ENCODE assay signal across 8 cellular contexts in the genomic region with DNA sequence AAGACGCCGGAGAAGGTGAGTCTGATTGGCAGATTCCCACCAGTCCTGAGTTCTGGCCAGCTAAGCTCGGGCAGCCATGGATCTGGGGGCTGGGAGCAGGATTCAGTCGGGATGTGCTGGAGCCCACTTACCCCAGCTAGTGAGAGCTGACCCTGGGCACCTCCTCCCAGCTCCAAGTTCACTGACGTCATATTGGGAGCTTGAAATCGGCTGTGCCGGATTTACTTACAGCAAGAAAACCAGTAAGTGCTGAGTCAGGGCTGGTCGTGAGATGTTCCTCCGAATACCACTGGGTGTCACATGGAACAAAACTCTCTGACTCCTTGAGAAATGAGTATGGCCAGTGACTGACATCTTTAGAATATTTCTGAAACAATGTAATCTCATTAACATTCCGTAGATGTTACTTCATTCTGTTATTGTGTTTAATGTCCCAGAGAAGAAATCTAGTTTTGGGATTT.
DNase-seq lines count a peak whose midpoint lies in the region; ATAC-seq, FAIRE-seq and TF ChIP-seq lines count a peak whose summit lies in the region.

No MANE protein-coding gene starts in this region.

- H2AFZ ChIP-seq in ACC112 (ENCODE audit: low read length, unreplicated experiment): no peak overlapping the region

- no peaks in the 10 kb centered on the region for H3K27me3 ChIP-seq in ACC112 (ENCODE audit: insufficient read depth, low read length)

- peak overlapping the region; percentile 47; the same call in 1 of the 2 replicates for H3K27ac ChIP-seq in ACC112 (ENCODE audit: low read depth, low read length)

- no peak for ATAC-seq in GM19023 (IDR thresholded peaks at IDR 0.05; ENCODE audit: unreplicated experiment)
- no peak for ATAC-seq in activated T-cell treated with anti-CD3 and anti-CD28 coated beads, Interleukin-2, amount 50 U/mL, for 4 hours

- peak overlapping the region; percentile 54 for H3K27ac Mint-ChIP-seq in type B pancreatic cell

- H3K4me3 ChIP-seq in ACC112 (ENCODE audit: low read depth, low read length) (no peak overlapping the region), astrocyte of the spinal cord (ENCODE audit: low read depth, low read length) (no peak overlapping the region)

- no peaks in the 10 kb centered on the region for H3K36me3 ChIP-seq in ACC112 (ENCODE audit: insufficient read depth, low read length)

- peaks cover 5% of the 10 kb centered on the region for H3K9me3 Mint-ChIP-seq in type B pancreatic cell
- no peaks in the 10 kb centered on the region for H3K9me3 Mint-ChIP-seq in activated T-cell treated with anti-CD3 and anti-CD28 coated beads, Interleukin-2, amount 50 U/mL, for 4 hours

- in situ Hi-C loops in astrocyte of the spinal cord (cut with HindIII; ENCODE audit: low sequenced_read_pairs): no loop called here

- peak; percentile 90 for DNase-seq in HT1080 (ENCODE audit: low read depth)
- DNase-seq in astrocyte of the spinal cord (ENCODE audit: low read depth, low spot score): peak; percentile 94
- DNase-seq in type B pancreatic cell (ENCODE audit: extremely low spot score, unreplicated experiment): no peak
- no peak for DNase-seq in middle frontal gyrus (ENCODE audit: extremely low spot score, low spot score)
- DNase-seq in activated T-cell treated with anti-CD3 and anti-CD28 coated beads, Interleukin-2, amount 50 U/mL, for 4 hours: no peak

- H3K4me3 Mint-ChIP-seq in type B pancreatic cell: no peak overlapping the region
- H3K4me3 Mint-ChIP-seq in activated T-cell treated with anti-CD3 and anti-CD28 coated beads, Interleukin-2, amount 50 U/mL, for 4 hours: no peak overlapping the region

- no peaks in the 10 kb centered on the region for H3K27me3 Mint-ChIP-seq in type B pancreatic cell
- peaks cover 9% of the 10 kb centered on the region for H3K27me3 Mint-ChIP-seq in activated T-cell treated with anti-CD3 and anti-CD28 coated beads, Interleukin-2, amount 50 U/mL, for 4 hours (ENCODE audit: low read depth)

- H3K79me2 ChIP-seq in ACC112 (ENCODE audit: control insufficient read depth, insufficient read depth, low read length, unreplicated experiment): no peaks in the 10 kb centered on the region

- peaks cover 34% of the 10 kb centered on the region for H3K4me1 Mint-ChIP-seq in type B pancreatic cell (ENCODE audit: unreplicated experiment)
- H3K4me1 Mint-ChIP-seq in activated T-cell treated with anti-CD3 and anti-CD28 coated beads, Interleukin-2, amount 50 U/mL, for 4 hours (ENCODE audit: low read depth): peaks cover 5% of the 10 kb centered on the region

- TF ChIP-seq CTCF in astrocyte of the spinal cord (IDR thresholded peaks at IDR 0.05; ENCODE audit: low read depth, low read length) (peak; percentile 36), type B pancreatic cell (conservative IDR thresholded peaks at IDR 0.05) (peak; percentile 64)

- FAIRE-seq in islet of Langerhans (lab: Jason Lieb, UNC): peak; percentile 62

- H3K36me3 Mint-ChIP-seq in type B pancreatic cell: no peaks in the 10 kb centered on the region
- no peaks in the 10 kb centered on the region for H3K36me3 Mint-ChIP-seq in activated T-cell treated with anti-CD3 and anti-CD28 coated beads, Interleukin-2, amount 50 U/mL, for 4 hours (ENCODE audit: insufficient read depth)

- no peaks in the 10 kb centered on the region for H3K4me1 ChIP-seq in ACC112 (ENCODE audit: control insufficient read depth, insufficient read depth, low read length, unreplicated experiment)

Comparison
In these comparisons a context has a peak if more than half of its experiments do, and no peak if none do; other contexts are left out.
1. DNase-seq: peak in HT1080 (single experiment) and astrocyte of the spinal cord (single experiment); none in type B pancreatic cell (single experiment), middle frontal gyrus (single experiment) and activated T-cell treated with anti-CD3 and anti-CD28 coated beads, Interleukin-2, amount 50 U/mL, for 4 hours (single experiment).